Comparison of ENCODE assay signal across 10 cellular contexts in the genomic region with DNA sequence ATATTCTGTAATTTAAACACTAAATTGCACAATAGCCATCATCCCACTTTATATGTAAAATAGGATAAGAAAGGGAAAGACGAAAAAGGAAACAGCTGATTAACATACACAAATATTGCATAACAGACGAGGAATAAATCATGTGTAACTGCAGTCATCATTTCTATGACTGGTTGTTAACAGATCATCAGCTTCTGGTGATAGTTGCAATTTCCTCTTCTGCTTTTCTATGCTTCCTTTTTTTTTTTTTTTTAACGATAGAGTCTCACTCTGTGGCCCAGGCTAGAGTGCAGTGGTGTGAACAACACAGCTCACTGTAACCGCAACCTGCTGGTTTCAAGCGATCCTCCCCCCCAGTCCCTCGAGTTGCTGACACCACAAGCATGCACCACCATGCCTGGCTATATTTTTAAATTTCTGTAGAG. TPM values are rescaled to one million over a fixed set of nuclear protein-coding genes. Genes with fewer than 3 reads are reported as not detected.
DNase-seq lines count a peak whose midpoint lies in the region; ATAC-seq and TF ChIP-seq lines count a peak whose summit lies in the region.
"Had no signal": no experiment of that assay in that cellular context is flagged by ENCODE, and none has a peak within 500 bp of the region (broad histone marks: within the 10 kb centered on the region; RNA-seq: fewer than 3 reads in every experiment).

No MANE protein-coding gene starts in this region.

- no peaks in the 10 kb centered on the region for H3K27me3 Mint-ChIP-seq in dendritic cell treated with granulocyte-macrophage colony-stimulating factor and Interleukin-4, amounts not matched to agents 40 ng/mL and 50 ng/mL, for 4 days
- H3K27me3 Mint-ChIP-seq: brain had no signal

- intact Hi-C loops in dendritic cell treated with granulocyte-macrophage colony-stimulating factor and Interleukin-4, amounts not matched to agents 40 ng/mL and 50 ng/mL, for 4 days (cut with micrococcal nuclease) = loop anchor here (2.0 kb wide), 1 partner anchor 14 kb away; no protein-coding TSS in a partner anchor

- no peak overlapping the region for H3K4me3 Mint-ChIP-seq in dendritic cell treated with granulocyte-macrophage colony-stimulating factor and Interleukin-4, amounts not matched to agents 40 ng/mL and 50 ng/mL, for 4 days
- H3K4me3 Mint-ChIP-seq: brain had no signal

- peaks cover 28% of the 10 kb centered on the region for H3K4me1 Mint-ChIP-seq in dendritic cell treated with granulocyte-macrophage colony-stimulating factor and Interleukin-4, amounts not matched to agents 40 ng/mL and 50 ng/mL, for 4 days (ENCODE audit: low read depth)

- peak overlapping the region; percentile 81 for H3K27ac Mint-ChIP-seq in dendritic cell treated with granulocyte-macrophage colony-stimulating factor and Interleukin-4, amounts not matched to agents 40 ng/mL and 50 ng/mL, for 4 days

- TF ChIP-seq POLR2A in GM18505 (IDR thresholded peaks at IDR 0.05; ENCODE audit: borderline replicate concordance, extremely low read depth, insufficient read depth, insufficient read length) = no peak

- no peaks in the 10 kb centered on the region for H3K36me3 Mint-ChIP-seq in dendritic cell treated with granulocyte-macrophage colony-stimulating factor and Interleukin-4, amounts not matched to agents 40 ng/mL and 50 ng/mL, for 4 days (ENCODE audit: low read depth)
- H3K36me3 Mint-ChIP-seq: brain had no signal

- ATAC-seq in GM18505 (IDR thresholded peaks at IDR 0.05; ENCODE audit: unreplicated experiment) = peak; percentile 96
- peak; percentile 88 for ATAC-seq in GM21529 (IDR thresholded peaks at IDR 0.05; ENCODE audit: unreplicated experiment)

- H3K9me3 Mint-ChIP-seq in dendritic cell treated with granulocyte-macrophage colony-stimulating factor and Interleukin-4, amounts not matched to agents 40 ng/mL and 50 ng/mL, for 4 days = peaks cover 9% of the 10 kb centered on the region
- H3K9me3 Mint-ChIP-seq: brain had no signal

- DNase-seq in KG1 (lab: John Stamatoyannopoulos, UW) (peak; percentile 61), NCI-H1694 (lab: John Stamatoyannopoulos, UW) (no peak), NCI-H2029 (lab: John Stamatoyannopoulos, UW) (no peak), H4 (ENCODE audit: low spot score) (no peak), hippocampal formation (lab: John Stamatoyannopoulos, UW) (no peak)

RNA-seq across cellular contexts. Expression of a gene that starts 22.5 kb away (rescaled TPM):
- 8.4 and 11.7 TPM in 2 replicates for total RNA-seq in H4 (2014; rRNA removed; shearing (Covaris generic))

RNA-seq across cellular contexts. Expression of a gene that starts 26.4 kb away (rescaled TPM):
- total RNA-seq in H4 (2014; rRNA removed; shearing (Covaris generic)) = not detected in 2 replicates
- total RNA-seq: HT1080 had no signal
